ENCODE assay signal across 8 cellular contexts in genomic region chr1:225881081-225882007, GRCh38. TPM values are rescaled to one million over a fixed set of nuclear protein-coding genes. Genes with fewer than 3 reads are reported as not detected.
DNase-seq lines count a peak whose midpoint lies in the region; ATAC-seq, FAIRE-seq and TF ChIP-seq lines count a peak whose summit lies in the region.

No MANE protein-coding gene starts in this region.

- TF ChIP-seq CTCF in CD8-positive, alpha-beta T cell (IDR thresholded peaks at IDR 0.05): no peak
- TF ChIP-seq CTCF in breast epithelium (IDR thresholded peaks at IDR 0.05) (no peak), keratinocyte (optimal IDR thresholded peaks at IDR 0.05 in 1 of 3, IDR thresholded peaks at IDR 0.05 in 1 of 3, conservative IDR thresholded peaks at IDR 0.05 in 1 of 3; ENCODE audit: extremely low read depth in 1 of 3, insufficient read depth in 2 of 3, low read length in 3 of 3) (no peak), spleen (IDR thresholded peaks at IDR 0.05 in 8 of 11, conservative IDR thresholded peaks at IDR 0.05 in 3 of 11) (no peak)

- CTCF ChIA-PET in CD8-positive, alpha-beta T cell (lab: Charles Lee): interaction anchor here (0.6 to 11.8 kb wide), 17 partner anchors 10 to 406 kb away, joined by 3 to 172 read pairs (median 4); partner anchors contain the start of genes EPHX1, PYCR2 and SRP9

- ATAC-seq in CD8-positive, alpha-beta T cell: peak; percentile 34
- peak; percentile 14 for ATAC-seq in HG02588 (IDR thresholded peaks at IDR 0.05; ENCODE audit: unreplicated experiment)
- ATAC-seq in SK-N-SH treated with all-trans-retinoic acid at 6 μM for 48 hours: peak; percentile 8
- no peak for ATAC-seq in HG03469 (IDR thresholded peaks at IDR 0.05; ENCODE audit: unreplicated experiment)

- POLR2A ChIA-PET in CD8-positive, alpha-beta T cell (lab: Charles Lee): interaction anchor here (0.7 to 6.5 kb wide), 29 partner anchors 8 to 453 kb away, joined by 3 to 148 read pairs (median 4); partner anchors contain the start of genes H3-3A, LBR, LEFTY1 and PYCR2

- H3K9me1 ChIP-seq in keratinocyte (ENCODE audit: control insufficient read depth, extremely low read depth, insufficient read depth, low read length): no peaks in the 10 kb centered on the region

- no peaks in the 10 kb centered on the region for H3K27me3 ChIP-seq in CD8-positive, alpha-beta T cell (ENCODE audit: insufficient read depth, low read length)
- H3K27me3 ChIP-seq in breast epithelium (no peaks in the 10 kb centered on the region), keratinocyte (ENCODE audit: control insufficient read depth, extremely low read depth, insufficient read depth, low read length) (no peaks in the 10 kb centered on the region), spleen (replicated peaks in 1 of 7) (no peaks in the 10 kb centered on the region)

- DNase-seq in CD8-positive, alpha-beta T cell: peak in 5 of 7 experiments; percentile 53 to 78 (median 58)
- peak; percentile 55 to 74 for DNase-seq in breast epithelium (ENCODE audit: low spot score in 2 of 2)
- DNase-seq in keratinocyte (ENCODE audit: low read depth, low spot score): no peak
- DNase-seq in spleen: peak; percentile 90
- no peak for DNase-seq in dedifferentiated amniotic fluid mesenchymal stem cell (ENCODE audit: extremely low spot score)

- peak overlapping the region; percentile 88 for H3K4me2 ChIP-seq in keratinocyte (ENCODE audit: control insufficient read depth, extremely low read depth, insufficient read depth, low read depth, low read length)

- no peaks in the 10 kb centered on the region for H3K9me3 Mint-ChIP-seq in CD8-positive, alpha-beta T cell

- H3K27me3 Mint-ChIP-seq in CD8-positive, alpha-beta T cell (ENCODE audit: low read depth): no peaks in the 10 kb centered on the region

- H3K27ac ChIP-seq in CD8-positive, alpha-beta T cell (ENCODE audit: low read depth, low read length): peak overlapping the region; percentile 65
- H3K27ac ChIP-seq in breast epithelium (peak overlapping the region; percentile 96 to 98), keratinocyte (ENCODE audit: control insufficient read depth, insufficient read depth, low read length) (peak overlapping the region; percentile 33), spleen (peak overlapping the region; percentile 85 to 96 (median 90))

- peak overlapping the region; percentile 94 for H3K4me3 Mint-ChIP-seq in CD8-positive, alpha-beta T cell

- TF ChIP-seq POLR2A in breast epithelium (IDR thresholded peaks at IDR 0.05) (no peak), spleen (IDR thresholded peaks at IDR 0.05) (no peak)

- peaks cover 25% of the 10 kb centered on the region for H3K36me3 ChIP-seq in CD8-positive, alpha-beta T cell (ENCODE audit: insufficient read depth, low read length)
- H3K36me3 ChIP-seq in breast epithelium (no peaks in the 10 kb centered on the region), keratinocyte (ENCODE audit: control insufficient read depth in 2 of 2, extremely low read depth in 1 of 2, insufficient read depth in 2 of 2, low read length in 2 of 2) (peaks cover 2 to 4% of the 10 kb centered on the region in 2 experiments), spleen (peaks cover 0 to 27% (median 12%) of the 10 kb centered on the region in 6 donors)

- H3K9ac ChIP-seq in keratinocyte (ENCODE audit: control insufficient read depth, extremely low read depth, insufficient read depth, low read length): peak overlapping the region; percentile 75

- H4K20me1 ChIP-seq in keratinocyte (ENCODE audit: control insufficient read depth, extremely low read depth, insufficient read depth, low read length): peaks cover 16% of the 10 kb centered on the region

- 6 to 11% (median 8%) methylated on average over 21 to 28 of the region's 28 CpGs for WGBS in spleen, 5 donors

- intact Hi-C loops in CD8-positive, alpha-beta T cell (cut with DNase I, micrococcal nuclease): loop anchor here (1.0 to 5.0 kb wide), 10 partner anchors 15 to 181 kb away; partner anchors contain the start of genes H3-3A (in 1 of the 2), PYCR2 (in 1 of the 2) and SRP9 (in 1 of the 2)
- intact Hi-C loops in breast epithelium (cut with DNase I; ENCODE audit: low total_unique reads): loop anchor here (5.0 kb wide), 1 partner anchor 41 kb away; the partner anchor contains the start of gene PYCR2
- intact Hi-C loops in spleen (cut with DNase I; ENCODE audit: low total_unique reads): no loop called here

- dilution Hi-C loops in keratinocyte (cut with MboI; ENCODE audit: extremely low pct_ligation_motif_present, low sequenced_read_pairs): no loop called here

- peaks cover 38% of the 10 kb centered on the region for H3K36me3 Mint-ChIP-seq in CD8-positive, alpha-beta T cell

- peak overlapping the region; percentile 86 for H2AFZ ChIP-seq in keratinocyte (ENCODE audit: control insufficient read depth, low read length)

- peaks cover 7% of the 10 kb centered on the region for H3K79me2 ChIP-seq in keratinocyte (ENCODE audit: control insufficient read depth, insufficient read depth, low read length)

- peak overlapping the region; percentile 85 for H3K4me3 ChIP-seq in CD8-positive, alpha-beta T cell (ENCODE audit: low read depth, low read length)
- peak overlapping the region; percentile 92 to 98 (median 95) for H3K4me3 ChIP-seq in breast epithelium
- peak overlapping the region; percentile 73 to 80 (median 78) for H3K4me3 ChIP-seq in keratinocyte (ENCODE audit: control insufficient read depth in 2 of 3, extremely low read depth in 1 of 3, insufficient read depth in 2 of 3, low read depth in 1 of 3, low read length in 3 of 3)
- peak overlapping the region; percentile 84 to 98 (median 92) for H3K4me3 ChIP-seq in spleen

- H3K4me1 Mint-ChIP-seq in CD8-positive, alpha-beta T cell (ENCODE audit: low read depth): peaks cover 55% of the 10 kb centered on the region

- no peak for FAIRE-seq in keratinocyte (lab: Jason Lieb, UNC)

- H3K9me3 ChIP-seq in CD8-positive, alpha-beta T cell (ENCODE audit: low read length): no peaks in the 10 kb centered on the region
- H3K9me3 ChIP-seq in breast epithelium (no peaks in the 10 kb centered on the region), keratinocyte (ENCODE audit: control insufficient read depth, low read depth, low read length) (no peaks in the 10 kb centered on the region), spleen (no peaks in the 10 kb centered on the region)

- H3K27ac Mint-ChIP-seq in CD8-positive, alpha-beta T cell: peak overlapping the region; percentile 97

- peaks cover 50% of the 10 kb centered on the region for H3K4me1 ChIP-seq in CD8-positive, alpha-beta T cell (ENCODE audit: insufficient read depth, low read length)
- peaks cover 9 to 14% of the 10 kb centered on the region in 2 donors for H3K4me1 ChIP-seq in breast epithelium
- peaks cover 18% of the 10 kb centered on the region for H3K4me1 ChIP-seq in keratinocyte (ENCODE audit: control insufficient read depth, extremely low read depth, insufficient read depth, low read length)
- peaks cover 27 to 89% (median 52%) of the 10 kb centered on the region in 6 donors for H3K4me1 ChIP-seq in spleen

RNA-seq across cellular contexts. Expression of gene TMEM63A, which starts 0.8 kb away (rescaled TPM):
- 100 to 1,000 TPM; 132 to 144 TPM for total RNA-seq in CD8-positive, alpha-beta T cell
- total RNA-seq in breast epithelium (10 to 100 TPM; 69.6 to 88.0 (median 80.6) TPM), spleen (100 to 1,000 TPM in 5 of 7 donors, 10 to 100 TPM in 2; 93.9 to 143 (median 122) TPM)
- polyA plus RNA-seq in keratinocyte (15.7 to 18.7 TPM (median 16.5 TPM) in 3 replicates), spleen (10 to 100 TPM; 15.0 to 47.4 (median 23.6) TPM)
- polyA plus RNA-seq in keratinocyte (2011; ENCODE audit: low read depth): 8.0 TPM
- polyA plus RNA-seq in keratinocyte (2011; cell fraction: cytosol; rRNA removed): 4.9 and 5.4 TPM in 2 replicates
- 88.1 and 97.5 TPM in 2 replicates for polyA plus RNA-seq in keratinocyte (2011; cell fraction: nucleus; rRNA removed)
- 9.8 and 12.6 TPM in 2 replicates for polyA plus RNA-seq in keratinocyte (2012; ENCODE audit: low replicate concordance)
- polyA minus RNA-seq in keratinocyte: 20.5 to 37.5 TPM (median 37.3 TPM) in 3 replicates
- 8.8 TPM for polyA minus RNA-seq in keratinocyte (2011; cell fraction: cytosol; rRNA and poly(A)+ RNA removed)
- 30.6 and 41.7 TPM in 2 replicates for polyA minus RNA-seq in keratinocyte (2011; cell fraction: nucleus; rRNA and poly(A)+ RNA removed)

RNA-seq across cellular contexts. Expression of gene LEFTY1, which starts 7.6 kb away (rescaled TPM):
- not detected for total RNA-seq in CD8-positive, alpha-beta T cell
- total RNA-seq in breast epithelium (under 1 TPM in 1 of 3 donors, not detected in 2; 0.48 TPM), spleen (under 1 TPM in 4 of 7 donors, not detected in 3; 0.34 to 0.95 (median 0.48) TPM)
- polyA plus RNA-seq in keratinocyte (not detected in 3 replicates), spleen (under 1 TPM; 0.06 to 0.09 (median 0.09) TPM)
- polyA plus RNA-seq in keratinocyte (2011; ENCODE audit: low read depth): not detected
- not detected in 2 replicates for polyA plus RNA-seq in keratinocyte (2011; cell fraction: cytosol; rRNA removed)
- not detected in 2 replicates for polyA plus RNA-seq in keratinocyte (2011; cell fraction: nucleus; rRNA removed)
- not detected in 2 replicates for polyA plus RNA-seq in keratinocyte (2012; ENCODE audit: low replicate concordance)
- polyA minus RNA-seq in keratinocyte: not detected in 3 replicates
- polyA minus RNA-seq in keratinocyte (2011; cell fraction: cytosol; rRNA and poly(A)+ RNA removed): not detected
- polyA minus RNA-seq in keratinocyte (2011; cell fraction: nucleus; rRNA and poly(A)+ RNA removed): not detected in 2 replicates

RNA-seq across cellular contexts. Expression of gene PYCR2, which starts 42.7 kb away (rescaled TPM):
- total RNA-seq in CD8-positive, alpha-beta T cell: 10 to 100 TPM; 27.3 to 30.6 TPM
- 10 to 100 TPM; 40.2 to 49.3 (median 47.9) TPM for total RNA-seq in breast epithelium
- polyA plus RNA-seq in keratinocyte: 45.5 to 62.3 TPM (median 49.5 TPM) in 3 replicates
- 14.6 TPM for polyA plus RNA-seq in keratinocyte (2011; ENCODE audit: low read depth)
- 33.5 and 60.9 TPM in 2 replicates for polyA plus RNA-seq in keratinocyte (2011; cell fraction: cytosol; rRNA removed)
- 86.7 and 102 TPM in 2 replicates for polyA plus RNA-seq in keratinocyte (2011; cell fraction: nucleus; rRNA removed)
- polyA plus RNA-seq in keratinocyte (2012; ENCODE audit: low replicate concordance): 27.2 and 63.9 TPM in 2 replicates
- polyA minus RNA-seq in keratinocyte: 34.3 to 67.8 TPM (median 43.6 TPM) in 3 replicates
- 48.7 TPM for polyA minus RNA-seq in keratinocyte (2011; cell fraction: cytosol; rRNA and poly(A)+ RNA removed)
- polyA minus RNA-seq in keratinocyte (2011; cell fraction: nucleus; rRNA and poly(A)+ RNA removed): 23.7 and 24.9 TPM in 2 replicates
- total RNA-seq in spleen: 10 to 100 TPM; 50.0 to 72.8 (median 67.6) TPM
- polyA plus RNA-seq in spleen: 10 to 100 TPM; 68.1 to 80.4 (median 79.9) TPM

RNA-seq across cellular contexts. Expression of gene LEFTY2, which starts 59.7 kb away (rescaled TPM):
- not detected for total RNA-seq in CD8-positive, alpha-beta T cell
- total RNA-seq in breast epithelium: under 1 TPM in 2 of 3 donors, not detected in 1; 0.88 to 0.96 TPM
- not detected in 3 replicates for polyA plus RNA-seq in keratinocyte
- polyA plus RNA-seq in keratinocyte (2011; ENCODE audit: low read depth): not detected
- not detected in 2 replicates for polyA plus RNA-seq in keratinocyte (2011; cell fraction: cytosol; rRNA removed)
- polyA plus RNA-seq in keratinocyte (2011; cell fraction: nucleus; rRNA removed): not detected in 2 replicates
- polyA plus RNA-seq in keratinocyte (2012; ENCODE audit: low replicate concordance): not detected in 2 replicates
- not detected in 3 replicates for polyA minus RNA-seq in keratinocyte
- polyA minus RNA-seq in keratinocyte (2011; cell fraction: cytosol; rRNA and poly(A)+ RNA removed): not detected
- not detected in 2 replicates for polyA minus RNA-seq in keratinocyte (2011; cell fraction: nucleus; rRNA and poly(A)+ RNA removed)
- total RNA-seq in spleen: under 1 TPM in 3 of 7 donors, not detected in 4; 0.34 to 0.54 (median 0.37) TPM
- under 1 TPM; 0.06 to 0.65 (median 0.11) TPM for polyA plus RNA-seq in spleen

Comparison
In these comparisons a context has a peak if more than half of its experiments do, and no peak if none do; other contexts are left out.
1. DNase-seq: peak in CD8-positive, alpha-beta T cell (5 of 7), breast epithelium (2 of 2) and spleen (single experiment); none in keratinocyte (single experiment) and dedifferentiated amniotic fluid mesenchymal stem cell (single experiment).
2. H3K27ac ChIP-seq: peak in every context shown above with its lines; median percentile 97 in breast epithelium; 90 in spleen; 65 in CD8-positive, alpha-beta T cell; 33 in keratinocyte.
3. Peak in every context shown above with its lines, with median percentiles within 50 percentile points of each other: H3K4me3 ChIP-seq.